Comparison of ENCODE assay signal across 28 cellular contexts in genomic region chr22:20483771-20484170, GRCh38.
"Had no signal": no experiment of that assay in that cellular context is flagged by ENCODE, and none has a peak within 500 bp of the region (broad histone marks: within the 10 kb centered on the region; RNA-seq: fewer than 3 reads in every experiment).

No MANE protein-coding gene starts in this region.

- ATAC-seq: effector memory CD8-positive, alpha-beta T cell; esophagus mucosa; foreskin keratinocyte; gastrocnemius medialis; gastroesophageal sphincter; heart left ventricle; heart right ventricle had no signal

- H3K9me3 Mint-ChIP-seq: effector memory CD8-positive, alpha-beta T cell; endodermal cell had no signal

- FAIRE-seq: colon, endometrium, endothelial cell of umbilical vein, frontal cortex had no signal

- H3K27me3 Mint-ChIP-seq: effector memory CD8-positive, alpha-beta T cell had no signal

- H3K36me3 ChIP-seq: colonic mucosa, gastrocnemius medialis had no signal

- DNase-seq: colonic mucosa; cortex of kidney; dermis blood vessel endothelial cell; dorsolateral prefrontal cortex; effector CD4-positive, alpha-beta T cell; effector CD8-positive, alpha-beta T cell; effector memory CD4-positive, alpha-beta T cell; effector memory CD8-positive, alpha-beta T cell; endodermal cell; erythroblast; esophagus squamous epithelium; foreskin fibroblast; foreskin keratinocyte; foreskin melanocyte; gastrocnemius medialis; glutamatergic neuron; head of caudate nucleus; heart left ventricle; heart right ventricle had no signal

- H3K27ac ChIP-seq: colonic mucosa, coronary artery, dorsolateral prefrontal cortex, epithelial cell of prostate, esophagus muscularis mucosa, esophagus squamous epithelium, foreskin keratinocyte, gastrocnemius medialis, gastroesophageal sphincter, heart left ventricle, heart right ventricle had no signal

- H3K9me3 ChIP-seq: colonic mucosa, esophagus muscularis mucosa, esophagus squamous epithelium, gastrocnemius medialis, gastroesophageal sphincter, heart left ventricle, heart right ventricle had no signal

- H3K4me3 ChIP-seq: colonic mucosa, coronary artery, dorsolateral prefrontal cortex, esophagus muscularis mucosa, esophagus squamous epithelium, gastrocnemius medialis, gastroesophageal sphincter, heart left ventricle, heart right ventricle had no signal

- H3K27ac Mint-ChIP-seq: effector memory CD8-positive, alpha-beta T cell; endodermal cell had no signal

- H3K4me1 ChIP-seq: colonic mucosa, esophagus squamous epithelium, foreskin keratinocyte, gastroesophageal sphincter had no signal

- H3K27me3 ChIP-seq: colonic mucosa, dorsolateral prefrontal cortex, esophagus muscularis mucosa, esophagus squamous epithelium, foreskin keratinocyte, gastrocnemius medialis, gastroesophageal sphincter, heart left ventricle, heart right ventricle had no signal

- H3K4me3 Mint-ChIP-seq: effector memory CD8-positive, alpha-beta T cell; endodermal cell had no signal
